8 cellular contexts compared by ENCODE assay signal in genomic region chr7:30740417-30741181, GRCh38. TPM values are rescaled to one million over a fixed set of nuclear protein-coding genes. Genes with fewer than 3 reads are reported as not detected.
DNase-seq lines count a peak whose midpoint lies in the region; TF ChIP-seq lines count a peak whose summit lies in the region.

No MANE protein-coding gene starts in this region.

- peaks cover 26% of the 10 kb centered on the region for H3K27me3 ChIP-seq in osteoblast (ENCODE audit: insufficient read depth, low read length)
- H3K27me3 ChIP-seq in tibial artery, result no peaks in the 10 kb centered on the region

- intact Hi-C loops in tibial artery (cut with DNase I; ENCODE audit: low total_unique reads), result loop anchor here (5.0 to 10.0 kb wide), 2 partner anchors 136 to 247 kb away; no protein-coding TSS in a partner anchor

- H3K9me3 ChIP-seq in osteoblast (ENCODE audit: low read depth, low read length) (no peaks in the 10 kb centered on the region), tibial artery (no peaks in the 10 kb centered on the region)

- H3K4me3 ChIP-seq in foreskin fibroblast (ENCODE audit: low read depth in 1 of 2, low read length in 2 of 2), result no peak overlapping the region
- no peak overlapping the region for H3K4me3 ChIP-seq in osteoblast (ENCODE audit: insufficient read depth, low read length)
- no peak overlapping the region for H3K4me3 ChIP-seq in tibial artery

- H3K36me3 ChIP-seq in osteoblast (ENCODE audit: insufficient read depth, low read length) (no peaks in the 10 kb centered on the region), tibial artery (no peaks in the 10 kb centered on the region)

- no peaks in the 10 kb centered on the region for H3K4me1 ChIP-seq in osteoblast (ENCODE audit: insufficient read depth, low read length)
- H3K4me1 ChIP-seq in tibial artery, result peaks cover 0 to 8% (median 0%) of the 10 kb centered on the region in 4 donors

- no peak for DNase-seq in AG09319 (ENCODE audit: extremely low read depth, low read depth)
- peak; percentile 86 for DNase-seq in GM19238 (ENCODE audit: insufficient read length, low spot score)
- DNase-seq in RPMI8226, result peak; percentile 70
- peak; percentile 61 for DNase-seq in activated effector memory CD4-positive, alpha-beta T cell treated with Interleukin-2 at 50 U/mL for 16 hours
- DNase-seq in foreskin fibroblast, result peak; percentile 59 to 86
- DNase-seq in osteoblast (ENCODE audit: insufficient read length, low spot score, missing footprints), result peak; percentile 97
- DNase-seq in tibial artery, result peak; percentile 64 to 84

- H4K20me1 ChIP-seq in osteoblast (ENCODE audit: insufficient read depth, low read length), result no peaks in the 10 kb centered on the region

- H3K79me2 ChIP-seq in osteoblast (ENCODE audit: insufficient read depth, low read length), result no peaks in the 10 kb centered on the region

- H3K27ac ChIP-seq in osteoblast (ENCODE audit: low read depth, low read length) (no peak overlapping the region), tibial artery (no peak overlapping the region)

- no peak overlapping the region for H2AFZ ChIP-seq in osteoblast (ENCODE audit: low read length)

- no peak overlapping the region for H3K4me2 ChIP-seq in osteoblast (ENCODE audit: insufficient read depth, low read length)

- TF ChIP-seq CTCF in AG09319 (IDR thresholded peaks at IDR 0.05; ENCODE audit: low read depth, low read length) (peak; percentile 100), LNCAP (IDR thresholded peaks at IDR 0.05) (peak; percentile 98), foreskin fibroblast (IDR thresholded peaks at IDR 0.05; ENCODE audit: low read depth, low read length) (peak; percentile 99), osteoblast (IDR thresholded peaks at IDR 0.05; ENCODE audit: extremely low read depth, low read depth, low read length) (peak; percentile 99), tibial artery (IDR thresholded peaks at IDR 0.05) (peak; percentile 93 to 99)

RNA-seq across cellular contexts. Expression of gene INMT, which starts 11.3 kb away (rescaled TPM):
- total RNA-seq in osteoblast, result 0.72 and 1.5 TPM in 2 replicates

RNA-seq across cellular contexts. Expression of gene MINDY4, which starts 30.6 kb away (rescaled TPM):
- 8.5 and 10.5 TPM in 2 replicates for total RNA-seq in osteoblast

RNA-seq across cellular contexts. Expression of gene CRHR2, which starts 58.3 kb away (rescaled TPM):
- total RNA-seq in osteoblast, result not detected in 2 replicates
